29 cellular contexts compared by ENCODE assay signal in genomic region chr10:2410049-2410448, GRCh38.
"Had no signal": no experiment of that assay in that cellular context is flagged by ENCODE, and none has a peak within 500 bp of the region (broad histone marks: within the 10 kb centered on the region; RNA-seq: fewer than 3 reads in every experiment).

No MANE protein-coding gene starts in this region.

- H3K36me3 ChIP-seq: brain microvascular endothelial cell, esophagus squamous epithelium, gastroesophageal sphincter, WERI-Rb-1 had no signal

- H3K27me3 ChIP-seq: brain microvascular endothelial cell, esophagus squamous epithelium had no signal

- ATAC-seq: activated CD4-positive, CD25-positive, alpha-beta regulatory T cell treated with anti-CD3 and anti-CD28 coated beads, Interleukin-2, amount 50 U/mL, for 24 hours; activated CD8-positive, alpha-beta T cell treated with anti-CD3 and anti-CD28 coated beads for 36 hours; activated T-cell treated with anti-CD3 and anti-CD28 coated beads, Interleukin-2, amount 50 U/mL, for 4 hours; activated T-helper 17 cell treated with anti-CD3 and anti-CD28 coated beads, Interleukin-2, amount 50 U/mL, for 72 hours; gastroesophageal sphincter; T-helper 17 cell had no signal

- H3K27ac ChIP-seq: brain microvascular endothelial cell, epithelial cell of prostate, esophagus squamous epithelium, gastroesophageal sphincter, WERI-Rb-1 had no signal

- H3K4me3 ChIP-seq: esophagus squamous epithelium, gastroesophageal sphincter had no signal

- FAIRE-seq: astrocyte, colon, endothelial cell of umbilical vein had no signal

- DNase-seq: activated B cell treated with CpG ODN at 0.5 μM for 24 hours; activated CD4-positive, alpha-beta T cell treated with anti-CD3 and anti-CD28 coated beads for 48 hours; activated CD4-positive, alpha-beta T cell treated with anti-CD3 and anti-CD28 coated beads, Interleukin-2, amount 50 U/mL, for 1 hour; activated CD4-positive, alpha-beta T cell treated with anti-CD3 and anti-CD28 coated beads, Interleukin-2, amount 50 U/mL, for 48 hours; activated CD8-positive, alpha-beta memory T cell treated with anti-CD3 and anti-CD28 coated beads for 24 hours; activated CD8-positive, alpha-beta T cell treated with anti-CD3 and anti-CD28 coated beads for 36 hours; activated effector memory CD4-positive, alpha-beta T cell treated with Interleukin-2 at 50 U/mL for 16 hours; activated gamma-delta T cell treated with Interleukin-2 at 50 U/mL for 16 hours; activated naive CD4-positive, alpha-beta T cell treated with anti-CD3 and anti-CD28 coated beads, Interleukin-2, amount 50 U/mL, for 16 hours; activated naive CD4-positive, alpha-beta T cell treated with Interleukin-2 at 50 U/mL for 16 hours; activated T-cell treated with anti-CD3 and anti-CD28 coated beads, Interleukin-2, amount 50 U/mL, for 4 hours; amniotic stem cell; anterior cingulate cortex; brain microvascular endothelial cell; caudate nucleus; effector CD8-positive, alpha-beta T cell; esophagus squamous epithelium; foreskin melanocyte; T-helper 1 cell; T-helper 17 cell; T1000; WERI-Rb-1 had no signal

- H3K9me3 ChIP-seq: esophagus squamous epithelium, gastroesophageal sphincter had no signal

- H3K4me1 ChIP-seq: esophagus squamous epithelium, gastroesophageal sphincter had no signal
